Comparison of ENCODE assay signal across 1 cellular context in the genomic region with DNA sequence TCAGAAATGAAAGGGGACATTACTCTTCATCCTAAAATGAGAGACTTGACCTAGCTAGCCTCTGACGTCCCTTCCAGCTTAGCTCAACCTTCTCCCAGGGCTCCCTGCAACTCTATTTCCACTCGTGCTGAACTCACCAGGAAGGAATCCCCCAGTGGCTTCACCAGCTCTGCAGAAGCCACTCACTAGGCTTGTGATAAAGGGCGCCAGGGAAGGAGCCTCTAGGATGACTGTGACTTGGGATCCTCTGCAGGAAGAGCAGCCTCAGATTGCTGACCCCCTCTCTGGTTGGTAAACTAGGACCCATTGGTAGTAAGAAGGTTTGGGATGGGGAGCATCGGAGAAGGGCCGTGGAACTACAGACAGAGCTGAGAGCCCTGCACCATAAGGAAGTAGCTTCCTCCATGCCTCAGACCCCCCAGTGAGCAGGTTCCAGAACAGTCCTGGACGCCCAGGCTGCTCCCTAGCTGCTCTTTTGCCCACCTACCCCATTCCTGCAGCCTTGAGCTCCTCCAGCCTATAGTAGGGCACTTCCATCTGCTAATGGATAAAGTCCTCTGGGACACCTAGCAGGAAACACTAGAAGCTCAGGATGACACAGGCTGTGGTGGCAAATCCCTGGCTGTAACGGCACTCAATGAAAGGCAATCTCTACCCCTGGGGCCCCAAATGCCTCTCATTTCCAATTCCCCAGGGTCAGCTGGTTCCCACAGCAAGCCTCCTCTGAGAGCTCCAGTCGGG.
TF ChIP-seq lines count a peak whose summit lies in the region.

No MANE protein-coding gene starts in this region.

TF ChIP-seq in GM12878, 131 proteins besides CTCF, POLR2A, EP300 and RAD21:
- TF ChIP-seq RFX5 (IDR thresholded peaks at IDR 0.05; ENCODE audit: low read depth, low read length), result no peak
- no peak for TF ChIP-seq NR2C2 (IDR thresholded peaks at IDR 0.05; ENCODE audit: borderline replicate concordance, control insufficient read depth, insufficient read length, low read depth)
- no peak for TF ChIP-seq JUNB (IDR thresholded peaks at IDR 0.05)
- TF ChIP-seq, protein P1, sequence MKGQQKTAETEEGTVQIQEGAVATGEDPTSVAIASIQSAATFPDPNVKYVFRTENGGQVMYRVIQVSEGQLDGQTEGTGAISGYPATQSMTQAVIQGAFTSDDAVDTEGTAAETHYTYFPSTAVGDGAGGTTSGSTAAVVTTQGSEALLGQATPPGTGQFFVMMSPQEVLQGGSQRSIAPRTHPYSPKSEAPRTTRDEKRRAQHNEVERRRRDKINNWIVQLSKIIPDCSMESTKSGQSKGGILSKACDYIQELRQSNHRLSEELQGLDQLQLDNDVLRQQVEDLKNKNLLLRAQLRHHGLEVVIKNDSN (IDR thresholded peaks at IDR 0.05; ENCODE audit: borderline replicate concordance, extremely low read length, insufficient read depth, low read depth, low read length), result no peak
- no peak for TF ChIP-seq IRF4 (IDR thresholded peaks at IDR 0.05; ENCODE audit: low read depth, low read length)
- TF ChIP-seq, protein P2, sequence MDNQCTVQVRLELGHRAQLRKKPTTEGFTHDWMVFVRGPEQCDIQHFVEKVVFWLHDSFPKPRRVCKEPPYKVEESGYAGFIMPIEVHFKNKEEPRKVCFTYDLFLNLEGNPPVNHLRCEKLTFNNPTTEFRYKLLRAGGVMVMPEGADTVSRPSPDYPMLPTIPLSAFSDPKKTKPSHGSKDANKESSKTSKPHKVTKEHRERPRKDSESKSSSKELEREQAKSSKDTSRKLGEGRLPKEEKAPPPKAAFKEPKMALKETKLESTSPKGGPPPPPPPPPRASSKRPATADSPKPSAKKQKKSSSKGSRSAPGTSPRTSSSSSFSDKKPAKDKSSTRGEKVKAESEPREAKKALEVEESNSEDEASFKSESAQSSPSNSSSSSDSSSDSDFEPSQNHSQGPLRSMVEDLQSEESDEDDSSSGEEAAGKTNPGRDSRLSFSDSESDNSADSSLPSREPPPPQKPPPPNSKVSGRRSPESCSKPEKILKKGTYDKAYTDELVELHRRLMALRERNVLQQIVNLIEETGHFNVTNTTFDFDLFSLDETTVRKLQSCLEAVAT (IDR thresholded peaks at IDR 0.05), result no peak
